ENCODE assay signal across 12 cellular contexts in genomic region chr9:130933114-130934046, GRCh38. TPM values are rescaled to one million over a fixed set of nuclear protein-coding genes. Genes with fewer than 3 reads are reported as not detected.
DNase-seq lines count a peak whose midpoint lies in the region; ATAC-seq and TF ChIP-seq lines count a peak whose summit lies in the region.
"Had no signal": no experiment of that assay in that cellular context is flagged by ENCODE, and none has a peak within 500 bp of the region (broad histone marks: within the 10 kb centered on the region; RNA-seq: fewer than 3 reads in every experiment).

No MANE protein-coding gene starts in this region.

- H3K27me3 Mint-ChIP-seq in HFFc6 (ENCODE audit: insufficient read depth): peaks cover 13% of the 10 kb centered on the region

- peak; percentile 23 to 64 for ATAC-seq in left cardiac atrium
- ATAC-seq in GM19035 (IDR thresholded peaks at IDR 0.05; ENCODE audit: unreplicated experiment): no peak
- ATAC-seq in GM18909 (IDR thresholded peaks at IDR 0.05; ENCODE audit: poor library complexity, unreplicated experiment): no peak
- ATAC-seq in HG02973 (IDR thresholded peaks at IDR 0.05; ENCODE audit: unreplicated experiment): no peak
- ATAC-seq: activated CD8-positive, alpha-beta T cell treated with anti-CD3 and anti-CD28 coated beads, Interleukin-2, amount 10 ng/mL, durations not matched to agents 7 days and 5 days; stimulated activated naive CD8-positive, alpha-beta T cell treated with anti-CD3 and anti-CD28 coated beads, Interleukin-15, Interleukin-2, amounts not matched to agents 100 U/mL and 50 U/mL, for 24 hours had no signal

- H3K9me3 Mint-ChIP-seq in HFFc6: no peaks in the 10 kb centered on the region
- H3K9me3 Mint-ChIP-seq: activated naive CD4-positive, alpha-beta T cell treated with anti-CD3 and anti-CD28 coated beads, Interleukin-2, amount 50 U/mL, for 24 hours had no signal

- H3K36me3 Mint-ChIP-seq in HFFc6 (ENCODE audit: low read depth): no peaks in the 10 kb centered on the region
- H3K36me3 Mint-ChIP-seq: activated naive CD4-positive, alpha-beta T cell treated with anti-CD3 and anti-CD28 coated beads, Interleukin-2, amount 50 U/mL, for 24 hours had no signal

- DNase-seq in 8988T: peak; percentile 78
- peak; percentile 55 for DNase-seq in HFFc6
- DNase-seq in amniotic epithelial cell (ENCODE audit: low read depth): peak; percentile 77
- no peak for DNase-seq in left cardiac atrium
- DNase-seq in NOMO-1 (lab: John Stamatoyannopoulos, UW; ENCODE audit: unreplicated experiment in 2 of 2): no peak
- DNase-seq: activated CD8-positive, alpha-beta T cell treated with anti-CD3 and anti-CD28 coated beads, Interleukin-2, amount 10 ng/mL, durations not matched to agents 7 days and 5 days; NCI-H510A treated with DMSO at 0.1 percent for 48 hours; stimulated activated naive CD8-positive, alpha-beta T cell treated with anti-CD3 and anti-CD28 coated beads, Interleukin-15, Interleukin-2, amounts not matched to agents 100 U/mL and 50 U/mL, for 24 hours had no signal

- H3K4me3 Mint-ChIP-seq in HFFc6: peak overlapping the region; percentile 74; the same call in 1 of the 2 replicates
- H3K4me3 Mint-ChIP-seq: activated CD8-positive, alpha-beta T cell treated with anti-CD3 and anti-CD28 coated beads, Interleukin-2, amount 10 ng/mL, durations not matched to agents 7 days and 5 days; activated naive CD4-positive, alpha-beta T cell treated with anti-CD3 and anti-CD28 coated beads, Interleukin-2, amount 50 U/mL, for 24 hours had no signal

- intact Hi-C loops in left cardiac atrium (cut with DNase I): loop anchor here in 1 of 2 donors (2.0 kb wide), 1 partner anchor 63 kb away; no protein-coding TSS in a partner anchor

- H3K4me1 Mint-ChIP-seq in HFFc6 (ENCODE audit: low read depth): peaks cover 55% of the 10 kb centered on the region

- H3K27ac Mint-ChIP-seq in HFFc6: peak overlapping the region; percentile 60; the same call in 1 of the 2 replicates
- H3K27ac Mint-ChIP-seq: activated CD8-positive, alpha-beta T cell treated with anti-CD3 and anti-CD28 coated beads, Interleukin-2, amount 10 ng/mL, durations not matched to agents 7 days and 5 days; activated naive CD4-positive, alpha-beta T cell treated with anti-CD3 and anti-CD28 coated beads, Interleukin-2, amount 50 U/mL, for 24 hours had no signal

- TF ChIP-seq CTCF in HFFc6 (IDR thresholded peaks at IDR 0.05): no peak; the same call in 1 of the 2 replicates

RNA-seq across cellular contexts. Expression of gene FIBCD1, which starts 5.7 kb away (rescaled TPM):
- 1 to 10 TPM; 1.5 to 9.0 (median 8.0) TPM for total RNA-seq in HFFc6 (2021; fragmentation: NEBNext Ultra II Directional; extraction: Animal tissue kit (Norgen Biotek cat#: 25700))
- total RNA-seq in left cardiac atrium: 1 to 10 TPM; 1.0 to 2.2 TPM
- total RNA-seq: activated CD8-positive, alpha-beta T cell treated with anti-CD3 and anti-CD28 coated beads, Interleukin-2, amount 10 ng/mL, durations not matched to agents 7 days and 5 days had no signal

RNA-seq across cellular contexts. Expression of gene QRFP, which starts 36.8 kb away (rescaled TPM):
- total RNA-seq in HFFc6 (2021; fragmentation: NEBNext Ultra II Directional; extraction: Animal tissue kit (Norgen Biotek cat#: 25700)): not detected
- not detected for total RNA-seq in left cardiac atrium
- total RNA-seq: activated CD8-positive, alpha-beta T cell treated with anti-CD3 and anti-CD28 coated beads, Interleukin-2, amount 10 ng/mL, durations not matched to agents 7 days and 5 days had no signal

Comparison
In these comparisons a context has a peak if more than half of its experiments do, and no peak if none do; other contexts are left out.
1. DNase-seq: peak in 8988T (single experiment), HFFc6 (single experiment) and amniotic epithelial cell (single experiment); none in left cardiac atrium (single experiment) and NOMO-1 (0 of 2).
2. ATAC-seq: peak in left cardiac atrium (2 of 2); none in GM19035 (single experiment), GM18909 (single experiment) and HG02973 (single experiment).